ENCODE assay signal across 17 cellular contexts in the genomic region with DNA sequence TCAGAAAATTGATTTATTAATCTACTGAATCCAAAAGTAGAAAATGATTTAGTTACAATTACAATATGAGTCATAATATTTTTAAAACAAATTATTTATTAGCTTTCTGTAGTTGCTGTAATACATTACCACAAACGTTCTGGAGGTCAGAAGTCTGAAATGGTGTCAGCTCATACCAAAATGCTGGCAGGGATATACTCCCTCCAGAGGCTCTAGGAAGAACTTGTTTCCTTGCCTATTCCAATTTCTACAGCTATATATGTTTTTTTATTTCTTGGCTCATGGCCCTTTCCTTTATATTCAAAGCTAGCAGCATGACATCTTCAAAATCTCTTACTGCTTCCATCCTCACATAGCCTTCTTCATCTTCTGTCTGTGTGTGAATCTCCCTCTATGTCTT.
"Had no signal": no experiment of that assay in that cellular context is flagged by ENCODE, and none has a peak within 500 bp of the region (broad histone marks: within the 10 kb centered on the region; RNA-seq: fewer than 3 reads in every experiment).

No MANE protein-coding gene starts in this region.

- H3K36me3 Mint-ChIP-seq: activated naive CD8-positive, alpha-beta T cell treated with anti-CD3 and anti-CD28 coated beads for 36 hours; brain; naive B cell had no signal

- H3K27me3 Mint-ChIP-seq: activated naive CD8-positive, alpha-beta T cell treated with anti-CD3 and anti-CD28 coated beads for 36 hours; brain; naive B cell; stimulated activated naive CD8-positive, alpha-beta T cell treated with anti-CD3 and anti-CD28 coated beads, Interleukin-15, Interleukin-2, amounts not matched to agents 100 ng/mL and 50 ng/mL, for 24 hours had no signal

- H3K27me3 ChIP-seq: colonic mucosa, hepatocyte, left lung, pancreas, suprapubic skin had no signal

- H3K4me3 ChIP-seq: colonic mucosa, hepatocyte, left lung, pancreas, suprapubic skin had no signal

- H3K9me3 ChIP-seq: colonic mucosa, left lung, pancreas had no signal

- H3K36me3 ChIP-seq: colonic mucosa, left lung, pancreas, suprapubic skin had no signal

- ATAC-seq: esophagus mucosa, left lung, pancreas had no signal

- DNase-seq: activated CD4-positive, alpha-beta T cell treated with anti-CD3 and anti-CD28 coated beads, Interleukin-2, amount 50 U/mL, for 1 hour; activated CD4-positive, CD25-positive, alpha-beta regulatory T cell; activated naive CD8-positive, alpha-beta T cell treated with anti-CD3 and anti-CD28 coated beads for 36 hours; central memory CD4-positive, alpha-beta T cell; colonic mucosa; kidney; left lung; mammary epithelial cell; naive B cell; stimulated activated CD4-positive, alpha-beta T cell treated with anti-CD3 and anti-CD28 coated beads, Interleukin-4, amount 100 ng/mL, for 24 hours had no signal

- H3K27ac ChIP-seq: colonic mucosa, hepatocyte, left lung, pancreas, suprapubic skin had no signal

- H3K27ac Mint-ChIP-seq: activated naive CD8-positive, alpha-beta T cell treated with anti-CD3 and anti-CD28 coated beads for 36 hours; activated T-helper 1 cell treated with anti-CD3 and anti-CD28 coated beads, Interleukin-12 subunit alpha, Interleukin-12 subunit beta, Interleukin-2, Interleukin-4 antibody, amounts not matched to agents 30 ng/mL and 10 ng/mL and 1 ng/mL, durations not matched to agents 14 hours and 24 hours and 36 hours; brain; naive B cell; stimulated activated naive CD8-positive, alpha-beta T cell treated with anti-CD3 and anti-CD28 coated beads, Interleukin-15, Interleukin-2, amounts not matched to agents 100 ng/mL and 50 ng/mL, for 24 hours had no signal

- H3K4me1 Mint-ChIP-seq: activated naive CD8-positive, alpha-beta T cell treated with anti-CD3 and anti-CD28 coated beads for 36 hours; brain; naive B cell had no signal

- H3K4me3 Mint-ChIP-seq: activated naive CD8-positive, alpha-beta T cell treated with anti-CD3 and anti-CD28 coated beads for 36 hours; activated T-helper 1 cell treated with anti-CD3 and anti-CD28 coated beads, Interleukin-12 subunit alpha, Interleukin-12 subunit beta, Interleukin-2, Interleukin-4 antibody, amounts not matched to agents 30 ng/mL and 10 ng/mL and 1 ng/mL, durations not matched to agents 14 hours and 24 hours and 36 hours; brain; naive B cell; stimulated activated naive CD8-positive, alpha-beta T cell treated with anti-CD3 and anti-CD28 coated beads, Interleukin-15, Interleukin-2, amounts not matched to agents 100 ng/mL and 50 ng/mL, for 24 hours had no signal

- H3K9me3 Mint-ChIP-seq: brain had no signal
